ENCODE assay signal across 1 cellular context in genomic region chr3:128650096-128651050, GRCh38.
TF ChIP-seq lines count a peak whose summit lies in the region.

Gene RPN1 (minus strand): TSS chr3:128650818. CDS start chr3:128650800, 18 bp downstream.

TF ChIP-seq in HEK293, 187 proteins besides CTCF, POLR2A, EP300 and RAD21 (continued from another document):
- TF ChIP-seq KLF17 (tag by site-specific recombination; IDR thresholded peaks at IDR 0.05): peak; percentile 20; the same call in 1 of the 2 replicates
- TF ChIP-seq ZNF239 (tag by site-specific recombination; IDR thresholded peaks at IDR 0.05): no peak
- TF ChIP-seq ZNF23 (tag by site-specific recombination; IDR thresholded peaks at IDR 0.05; ENCODE audit: borderline replicate concordance): no peak
- no peak for TF ChIP-seq ZNF391 (tag by site-specific recombination; IDR thresholded peaks at IDR 0.05; ENCODE audit: borderline replicate concordance, low read depth)
- no peak for TF ChIP-seq KLF10 (tag by site-specific recombination; IDR thresholded peaks at IDR 0.05)
- no peak for TF ChIP-seq ZNF157 (tag by site-specific recombination; IDR thresholded peaks at IDR 0.05)
- TF ChIP-seq ZNF776 (tag by site-specific recombination; IDR thresholded peaks at IDR 0.05; ENCODE audit: borderline replicate concordance): no peak
- TF ChIP-seq, protein P1, sequence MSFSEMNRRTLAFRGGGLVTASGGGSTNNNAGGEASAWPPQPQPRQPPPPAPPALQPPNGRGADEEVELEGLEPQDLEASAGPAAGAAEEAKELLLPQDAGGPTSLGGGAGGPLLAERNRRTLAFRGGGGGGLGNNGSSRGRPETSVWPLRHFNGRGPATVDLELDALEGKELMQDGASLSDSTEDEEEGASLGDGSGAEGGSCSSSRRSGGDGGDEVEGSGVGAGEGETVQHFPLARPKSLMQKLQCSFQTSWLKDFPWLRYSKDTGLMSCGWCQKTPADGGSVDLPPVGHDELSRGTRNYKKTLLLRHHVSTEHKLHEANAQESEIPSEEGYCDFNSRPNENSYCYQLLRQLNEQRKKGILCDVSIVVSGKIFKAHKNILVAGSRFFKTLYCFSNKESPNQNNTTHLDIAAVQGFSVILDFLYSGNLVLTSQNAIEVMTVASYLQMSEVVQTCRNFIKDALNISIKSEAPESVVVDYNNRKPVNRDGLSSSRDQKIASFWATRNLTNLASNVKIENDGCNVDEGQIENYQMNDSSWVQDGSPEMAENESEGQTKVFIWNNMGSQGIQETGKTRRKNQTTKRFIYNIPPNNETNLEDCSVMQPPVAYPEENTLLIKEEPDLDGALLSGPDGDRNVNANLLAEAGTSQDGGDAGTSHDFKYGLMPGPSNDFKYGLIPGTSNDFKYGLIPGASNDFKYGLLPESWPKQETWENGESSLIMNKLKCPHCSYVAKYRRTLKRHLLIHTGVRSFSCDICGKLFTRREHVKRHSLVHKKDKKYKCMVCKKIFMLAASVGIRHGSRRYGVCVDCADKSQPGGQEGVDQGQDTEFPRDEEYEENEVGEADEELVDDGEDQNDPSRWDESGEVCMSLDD (tag by site-specific recombination; IDR thresholded peaks at IDR 0.05): no peak
- TF ChIP-seq, protein P2, sequence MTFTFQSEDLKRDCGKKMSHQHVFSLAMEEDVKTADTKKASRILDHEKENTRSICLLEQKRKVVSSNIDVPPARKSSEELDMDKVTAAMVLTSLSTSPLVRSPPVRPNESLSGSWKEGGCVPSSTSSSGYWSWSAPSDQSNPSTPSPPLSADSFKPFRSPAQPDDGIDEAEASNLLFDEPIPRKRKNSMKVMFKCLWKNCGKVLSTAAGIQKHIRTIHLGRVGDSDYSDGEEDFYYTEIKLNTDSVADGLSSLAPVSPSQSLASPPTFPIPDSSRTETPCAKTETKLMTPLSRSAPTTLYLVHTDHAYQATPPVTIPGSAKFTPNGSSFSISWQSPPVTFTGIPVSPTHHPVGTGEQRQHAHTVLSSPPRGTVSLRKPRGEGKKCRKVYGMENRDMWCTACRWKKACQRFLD (tag by site-specific recombination; IDR thresholded peaks at IDR 0.05): no peak
- TF ChIP-seq ZNF610 (tag by site-specific recombination; IDR thresholded peaks at IDR 0.05; ENCODE audit: borderline replicate concordance): no peak
- TF ChIP-seq ZNF184 (tag by site-specific recombination; IDR thresholded peaks at IDR 0.05): no peak
- no peak for TF ChIP-seq ZNF140 (tag by site-specific recombination; IDR thresholded peaks at IDR 0.05)
- no peak for TF ChIP-seq ZNF521 (tag by site-specific recombination; IDR thresholded peaks at IDR 0.05)
- TF ChIP-seq ZNF473 (tag by site-specific recombination; IDR thresholded peaks at IDR 0.05): no peak
- TF ChIP-seq ZBTB1 (tag by site-specific recombination; IDR thresholded peaks at IDR 0.05): no peak
- TF ChIP-seq ZNF621 (tag by site-specific recombination; IDR thresholded peaks at IDR 0.05): no peak
- TF ChIP-seq, protein P3, sequence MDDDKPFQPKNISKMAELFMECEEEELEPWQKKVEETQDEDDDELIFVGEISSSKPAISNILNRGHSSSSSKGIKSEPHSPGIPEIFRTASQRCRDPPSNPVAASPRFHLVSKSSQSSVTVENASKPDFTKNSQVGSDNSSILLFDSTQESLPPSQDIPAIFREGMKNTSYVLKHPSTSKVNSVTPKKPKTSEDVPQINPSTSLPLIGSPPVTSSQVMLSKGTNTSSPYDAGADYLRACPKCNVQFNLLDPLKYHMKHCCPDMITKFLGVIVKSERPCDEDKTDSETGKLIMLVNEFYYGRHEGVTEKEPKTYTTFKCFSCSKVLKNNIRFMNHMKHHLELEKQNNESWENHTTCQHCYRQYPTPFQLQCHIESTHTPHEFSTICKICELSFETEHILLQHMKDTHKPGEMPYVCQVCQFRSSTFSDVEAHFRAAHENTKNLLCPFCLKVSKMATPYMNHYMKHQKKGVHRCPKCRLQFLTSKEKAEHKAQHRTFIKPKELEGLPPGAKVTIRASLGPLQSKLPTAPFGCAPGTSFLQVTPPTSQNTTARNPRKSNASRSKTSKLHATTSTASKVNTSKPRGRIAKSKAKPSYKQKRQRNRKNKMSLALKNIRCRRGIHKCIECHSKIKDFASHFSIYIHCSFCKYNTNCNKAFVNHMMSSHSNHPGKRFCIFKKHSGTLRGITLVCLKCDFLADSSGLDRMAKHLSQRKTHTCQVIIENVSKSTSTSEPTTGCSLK (tag by site-specific recombination; IDR thresholded peaks at IDR 0.05): no peak
- no peak for TF ChIP-seq ZNF292 (tag by site-specific recombination; IDR thresholded peaks at IDR 0.05; ENCODE audit: borderline replicate concordance, low read depth)
- no peak for TF ChIP-seq ZFP69B (tag by site-specific recombination; IDR thresholded peaks at IDR 0.05)
- no peak for TF ChIP-seq ZNF549 (tag by site-specific recombination; IDR thresholded peaks at IDR 0.05)
- TF ChIP-seq ZNF2 (tag by site-specific recombination; IDR thresholded peaks at IDR 0.05): no peak; the same call in 1 of the 2 replicates
- TF ChIP-seq, protein P4, sequence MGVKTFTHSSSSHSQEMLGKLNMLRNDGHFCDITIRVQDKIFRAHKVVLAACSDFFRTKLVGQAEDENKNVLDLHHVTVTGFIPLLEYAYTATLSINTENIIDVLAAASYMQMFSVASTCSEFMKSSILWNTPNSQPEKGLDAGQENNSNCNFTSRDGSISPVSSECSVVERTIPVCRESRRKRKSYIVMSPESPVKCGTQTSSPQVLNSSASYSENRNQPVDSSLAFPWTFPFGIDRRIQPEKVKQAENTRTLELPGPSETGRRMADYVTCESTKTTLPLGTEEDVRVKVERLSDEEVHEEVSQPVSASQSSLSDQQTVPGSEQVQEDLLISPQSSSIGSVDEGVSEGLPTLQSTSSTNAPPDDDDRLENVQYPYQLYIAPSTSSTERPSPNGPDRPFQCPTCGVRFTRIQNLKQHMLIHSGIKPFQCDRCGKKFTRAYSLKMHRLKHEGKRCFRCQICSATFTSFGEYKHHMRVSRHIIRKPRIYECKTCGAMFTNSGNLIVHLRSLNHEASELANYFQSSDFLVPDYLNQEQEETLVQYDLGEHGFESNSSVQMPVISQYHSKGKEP (tag by site-specific recombination; IDR thresholded peaks at IDR 0.05): no peak
- TF ChIP-seq ZNF701 (tag by site-specific recombination; IDR thresholded peaks at IDR 0.05): no peak
- TF ChIP-seq, protein P5, sequence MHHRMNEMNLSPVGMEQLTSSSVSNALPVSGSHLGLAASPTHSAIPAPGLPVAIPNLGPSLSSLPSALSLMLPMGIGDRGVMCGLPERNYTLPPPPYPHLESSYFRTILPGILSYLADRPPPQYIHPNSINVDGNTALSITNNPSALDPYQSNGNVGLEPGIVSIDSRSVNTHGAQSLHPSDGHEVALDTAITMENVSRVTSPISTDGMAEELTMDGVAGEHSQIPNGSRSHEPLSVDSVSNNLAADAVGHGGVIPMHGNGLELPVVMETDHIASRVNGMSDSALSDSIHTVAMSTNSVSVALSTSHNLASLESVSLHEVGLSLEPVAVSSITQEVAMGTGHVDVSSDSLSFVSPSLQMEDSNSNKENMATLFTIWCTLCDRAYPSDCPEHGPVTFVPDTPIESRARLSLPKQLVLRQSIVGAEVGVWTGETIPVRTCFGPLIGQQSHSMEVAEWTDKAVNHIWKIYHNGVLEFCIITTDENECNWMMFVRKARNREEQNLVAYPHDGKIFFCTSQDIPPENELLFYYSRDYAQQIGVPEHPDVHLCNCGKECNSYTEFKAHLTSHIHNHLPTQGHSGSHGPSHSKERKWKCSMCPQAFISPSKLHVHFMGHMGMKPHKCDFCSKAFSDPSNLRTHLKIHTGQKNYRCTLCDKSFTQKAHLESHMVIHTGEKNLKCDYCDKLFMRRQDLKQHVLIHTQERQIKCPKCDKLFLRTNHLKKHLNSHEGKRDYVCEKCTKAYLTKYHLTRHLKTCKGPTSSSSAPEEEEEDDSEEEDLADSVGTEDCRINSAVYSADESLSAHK (tag by site-specific recombination; IDR thresholded peaks at IDR 0.05): no peak; the same call in 1 of the 2 replicates
- no peak for TF ChIP-seq ZNF626 (tag by site-specific recombination; IDR thresholded peaks at IDR 0.05)
- TF ChIP-seq ZNF830 (tag by site-specific recombination; IDR thresholded peaks at IDR 0.05; ENCODE audit: low read depth): no peak
- TF ChIP-seq ZSCAN30 (tag by site-specific recombination; IDR thresholded peaks at IDR 0.05): 0 out of 2 replicates have a peak, but pooled peaks have one; percentile 11
- no peak for TF ChIP-seq ZNF354C (tag by site-specific recombination; IDR thresholded peaks at IDR 0.05; ENCODE audit: borderline replicate concordance, low read depth)
- TF ChIP-seq ZNF624 (tag by site-specific recombination; IDR thresholded peaks at IDR 0.05): no peak
- TF ChIP-seq ZNF169 (tag by site-specific recombination; IDR thresholded peaks at IDR 0.05): no peak
- TF ChIP-seq, protein P6, sequence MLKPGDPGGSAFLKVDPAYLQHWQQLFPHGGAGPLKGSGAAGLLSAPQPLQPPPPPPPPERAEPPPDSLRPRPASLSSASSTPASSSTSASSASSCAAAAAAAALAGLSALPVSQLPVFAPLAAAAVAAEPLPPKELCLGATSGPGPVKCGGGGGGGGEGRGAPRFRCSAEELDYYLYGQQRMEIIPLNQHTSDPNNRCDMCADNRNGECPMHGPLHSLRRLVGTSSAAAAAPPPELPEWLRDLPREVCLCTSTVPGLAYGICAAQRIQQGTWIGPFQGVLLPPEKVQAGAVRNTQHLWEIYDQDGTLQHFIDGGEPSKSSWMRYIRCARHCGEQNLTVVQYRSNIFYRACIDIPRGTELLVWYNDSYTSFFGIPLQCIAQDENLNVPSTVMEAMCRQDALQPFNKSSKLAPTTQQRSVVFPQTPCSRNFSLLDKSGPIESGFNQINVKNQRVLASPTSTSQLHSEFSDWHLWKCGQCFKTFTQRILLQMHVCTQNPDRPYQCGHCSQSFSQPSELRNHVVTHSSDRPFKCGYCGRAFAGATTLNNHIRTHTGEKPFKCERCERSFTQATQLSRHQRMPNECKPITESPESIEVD (tag by site-specific recombination; IDR thresholded peaks at IDR 0.05): no peak
- no peak for TF ChIP-seq TRIM28 (IDR thresholded peaks at IDR 0.05; ENCODE audit: borderline replicate concordance, low read length)
- TF ChIP-seq ZNF629 (tag by site-specific recombination; IDR thresholded peaks at IDR 0.05): no peak
- peak; percentile 87 for TF ChIP-seq ZFP37 (tag by site-specific recombination; IDR thresholded peaks at IDR 0.05)
- no peak for TF ChIP-seq GFI1B (tag by site-specific recombination; IDR thresholded peaks at IDR 0.05)
- no peak for TF ChIP-seq ZNF707 (tag by site-specific recombination; IDR thresholded peaks at IDR 0.05)
- no peak for TF ChIP-seq ZNF510 (tag by site-specific recombination; IDR thresholded peaks at IDR 0.05; ENCODE audit: insufficient replicate concordance)
- TF ChIP-seq, protein P7, sequence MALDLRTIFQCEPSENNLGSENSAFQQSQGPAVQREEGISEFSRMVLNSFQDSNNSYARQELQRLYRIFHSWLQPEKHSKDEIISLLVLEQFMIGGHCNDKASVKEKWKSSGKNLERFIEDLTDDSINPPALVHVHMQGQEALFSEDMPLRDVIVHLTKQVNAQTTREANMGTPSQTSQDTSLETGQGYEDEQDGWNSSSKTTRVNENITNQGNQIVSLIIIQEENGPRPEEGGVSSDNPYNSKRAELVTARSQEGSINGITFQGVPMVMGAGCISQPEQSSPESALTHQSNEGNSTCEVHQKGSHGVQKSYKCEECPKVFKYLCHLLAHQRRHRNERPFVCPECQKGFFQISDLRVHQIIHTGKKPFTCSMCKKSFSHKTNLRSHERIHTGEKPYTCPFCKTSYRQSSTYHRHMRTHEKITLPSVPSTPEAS (tag by site-specific recombination; IDR thresholded peaks at IDR 0.05): no peak
- TF ChIP-seq BCL11A (tag by site-specific recombination; IDR thresholded peaks at IDR 0.05; ENCODE audit: low read depth): no peak
- no peak for TF ChIP-seq ZNF211 (tag by site-specific recombination; IDR thresholded peaks at IDR 0.05; ENCODE audit: low read depth)
- no peak for TF ChIP-seq ZNF223 (tag by site-specific recombination; IDR thresholded peaks at IDR 0.05)
- TF ChIP-seq ZNF341 (tag by site-specific recombination; IDR thresholded peaks at IDR 0.05; ENCODE audit: low read depth): peak; percentile 47; the same call in 1 of the 2 replicates
- no peak for TF ChIP-seq ZNF175 (tag by site-specific recombination; IDR thresholded peaks at IDR 0.05)
- TF ChIP-seq ZNF658 (tag by site-specific recombination; IDR thresholded peaks at IDR 0.05): no peak
- TF ChIP-seq ZNF792 (tag by site-specific recombination; IDR thresholded peaks at IDR 0.05): no peak
- TF ChIP-seq HIC1 (tag by site-specific recombination; IDR thresholded peaks at IDR 0.05): no peak
- TF ChIP-seq ZNF37A (tag by site-specific recombination; IDR thresholded peaks at IDR 0.05): no peak
- TF ChIP-seq, protein P8, sequence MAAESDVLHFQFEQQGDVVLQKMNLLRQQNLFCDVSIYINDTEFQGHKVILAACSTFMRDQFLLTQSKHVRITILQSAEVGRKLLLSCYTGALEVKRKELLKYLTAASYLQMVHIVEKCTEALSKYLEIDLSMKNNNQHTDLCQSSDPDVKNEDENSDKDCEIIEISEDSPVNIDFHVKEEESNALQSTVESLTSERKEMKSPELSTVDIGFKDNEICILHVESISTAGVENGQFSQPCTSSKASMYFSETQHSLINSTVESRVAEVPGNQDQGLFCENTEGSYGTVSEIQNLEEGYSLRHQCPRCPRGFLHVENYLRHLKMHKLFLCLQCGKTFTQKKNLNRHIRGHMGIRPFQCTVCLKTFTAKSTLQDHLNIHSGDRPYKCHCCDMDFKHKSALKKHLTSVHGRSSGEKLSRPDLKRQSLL (tag by site-specific recombination; IDR thresholded peaks at IDR 0.05): no peak
- TF ChIP-seq ZNF404 (tag by site-specific recombination; IDR thresholded peaks at IDR 0.05): no peak
